ENCODE assay signal across 8 cellular contexts in the genomic region with DNA sequence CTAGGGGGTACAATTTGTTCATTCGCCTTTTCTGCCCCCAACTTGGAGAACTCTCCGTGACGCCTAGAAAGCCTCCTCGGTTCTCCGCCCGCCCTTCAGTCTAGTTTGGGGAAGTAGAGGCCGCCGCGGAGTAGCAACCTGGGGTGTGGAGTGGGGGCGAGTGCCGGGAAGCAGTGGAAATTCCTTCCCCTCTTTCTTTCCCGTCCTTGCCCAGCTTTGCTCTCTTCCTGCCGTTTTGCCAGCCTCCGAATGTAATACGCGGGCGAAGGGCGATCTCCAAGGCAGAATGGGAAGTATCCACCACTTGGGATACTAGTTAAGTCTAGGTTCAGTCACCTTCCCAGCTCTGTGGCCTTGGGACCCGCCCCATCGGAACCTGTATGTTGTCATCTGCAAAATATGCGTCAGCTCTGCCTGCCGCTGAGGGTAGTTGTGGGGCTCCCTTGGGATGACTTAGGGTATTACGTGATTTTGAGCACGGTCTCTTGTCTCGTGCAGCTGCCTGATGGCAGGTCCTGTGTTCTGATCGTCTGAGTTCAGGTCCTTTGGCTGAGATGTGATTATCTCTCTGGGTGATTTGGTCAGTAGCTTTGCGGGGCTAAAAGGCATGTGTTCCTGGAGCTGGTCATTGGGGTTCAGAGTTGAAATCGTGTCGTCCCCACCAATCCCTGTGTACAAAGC. TPM values are rescaled to one million over a fixed set of nuclear protein-coding genes. Genes with fewer than 3 reads are reported as not detected.
DNase-seq lines count a peak whose midpoint lies in the region; ATAC-seq and TF ChIP-seq lines count a peak whose summit lies in the region.

No MANE protein-coding gene starts in this region.

- H3K4me3 ChIP-seq in PC-3 (ENCODE audit: low read length) (peak overlapping the region; percentile 88), neural progenitor cell (peak overlapping the region; percentile 88)

- H3K27ac Mint-ChIP-seq in Calu3 (ENCODE audit: unreplicated experiment): peak overlapping the region; percentile 92
- H3K27ac Mint-ChIP-seq in activated T-cell treated with anti-CD3 and anti-CD28 coated beads, Interleukin-2, amount 50 U/mL, for 24 hours: peak overlapping the region; percentile 98
- H3K27ac Mint-ChIP-seq in neural progenitor cell: peak overlapping the region; percentile 93

- no peaks in the 10 kb centered on the region for H3K27me3 ChIP-seq in PC-3 (ENCODE audit: low read length)
- H3K27me3 ChIP-seq in neural progenitor cell: peaks cover 25% of the 10 kb centered on the region

- TF ChIP-seq CTCF in Calu3 (IDR thresholded peaks at IDR 0.05; ENCODE audit: unreplicated experiment) (no peak), PC-3 (conservative IDR thresholded peaks at IDR 0.05; ENCODE audit: low read depth, low read length) (no peak), neural progenitor cell (IDR thresholded peaks at IDR 0.05) (no peak)

- peaks cover 29% of the 10 kb centered on the region for H3K36me3 Mint-ChIP-seq in Calu3 (ENCODE audit: insufficient read depth, unreplicated experiment)
- peaks cover 14% of the 10 kb centered on the region for H3K36me3 Mint-ChIP-seq in activated T-cell treated with anti-CD3 and anti-CD28 coated beads, Interleukin-2, amount 50 U/mL, for 24 hours (ENCODE audit: low read depth)
- H3K36me3 Mint-ChIP-seq in neural progenitor cell: peaks cover 5% of the 10 kb centered on the region

- H3K27me3 Mint-ChIP-seq in Calu3 (ENCODE audit: unreplicated experiment) (no peaks in the 10 kb centered on the region), neural progenitor cell (ENCODE audit: insufficient read depth, low read depth) (peaks cover 15% of the 10 kb centered on the region)
- peaks cover 20% of the 10 kb centered on the region for H3K27me3 Mint-ChIP-seq in activated T-cell treated with anti-CD3 and anti-CD28 coated beads, Interleukin-2, amount 50 U/mL, for 24 hours

- H3K4me3 Mint-ChIP-seq in Calu3 (ENCODE audit: low read depth, unreplicated experiment) (peak overlapping the region; percentile 92), neural progenitor cell (peak overlapping the region; percentile 91)
- peak overlapping the region; percentile 93 for H3K4me3 Mint-ChIP-seq in activated T-cell treated with anti-CD3 and anti-CD28 coated beads, Interleukin-2, amount 50 U/mL, for 24 hours

- H3K9me3 Mint-ChIP-seq in Calu3 (ENCODE audit: low read depth, unreplicated experiment) (no peaks in the 10 kb centered on the region), neural progenitor cell (peaks cover 4% of the 10 kb centered on the region)
- H3K9me3 Mint-ChIP-seq in activated T-cell treated with anti-CD3 and anti-CD28 coated beads, Interleukin-2, amount 50 U/mL, for 24 hours: peaks cover 4% of the 10 kb centered on the region

- H3K4me1 ChIP-seq in PC-3 (ENCODE audit: insufficient read depth, low read length) (peaks cover 25% of the 10 kb centered on the region), neural progenitor cell (peaks cover 24% of the 10 kb centered on the region)

- no peaks in the 10 kb centered on the region for H3F3A ChIP-seq in PC-3 (ENCODE audit: low read length, unreplicated experiment)
- H3F3A ChIP-seq in neural progenitor cell (ENCODE audit: low read depth): peaks cover 5% of the 10 kb centered on the region

- H3K9me3 ChIP-seq in PC-3 (ENCODE audit: low read length) (no peaks in the 10 kb centered on the region), neural progenitor cell (ENCODE audit: low read depth) (no peaks in the 10 kb centered on the region)

- no peaks in the 10 kb centered on the region for H3K36me3 ChIP-seq in PC-3 (ENCODE audit: low read depth, low read length)
- no peaks in the 10 kb centered on the region for H3K36me3 ChIP-seq in neural progenitor cell

- no peaks in the 10 kb centered on the region for H3K9me2 ChIP-seq in PC-3 (replicated peaks; ENCODE audit: low read length)

- POLR2A ChIA-PET in PC-3 (lab: Charles Lee; ENCODE audit: unreplicated experiment): interaction anchor here (0.7 kb wide), 1 partner anchor 204 kb away, joined by 3 read pairs; no protein-coding TSS in a partner anchor

- intact Hi-C loops in Calu3 (cut with micrococcal nuclease; ENCODE audit: unreplicated experiment): no loop called here
- intact Hi-C loops in PC-3 (cut with micrococcal nuclease): loop anchor here (1.0 to 2.0 kb wide), 2 partner anchors 37 to 75 kb away; no protein-coding TSS in a partner anchor

- BruUV-seq in Calu3 (replicated peaks; lab: Mats Ljungman, UMichigan): TSS peak; percentile 75
- BruUV-seq in PC-3 (replicated peaks; lab: Mats Ljungman, UMichigan): TSS peak; percentile 94

- H4K20me1 ChIP-seq in PC-3 (ENCODE audit: low read length) (no peaks in the 10 kb centered on the region), neural progenitor cell (ENCODE audit: low read depth) (no peaks in the 10 kb centered on the region)

- H3K4me2 ChIP-seq in PC-3 (ENCODE audit: low read length) (peak overlapping the region; percentile 83), neural progenitor cell (peak overlapping the region; percentile 99)

- peak overlapping the region; percentile 6; the same call in 1 of the 2 replicates for H3K27ac ChIP-seq in PC-3 (ENCODE audit: low read length)
- H3K27ac ChIP-seq in neural progenitor cell: no peak overlapping the region
- H3K27ac ChIP-seq in substantia nigra (ENCODE audit: low read depth, low read length, poor library complexity, severe bottlenecking): peak overlapping the region; percentile 49

- CTCF ChIA-PET in Calu3 (lab: Charles Lee) (interaction anchor here (0.6 to 1.2 kb wide), 5 partner anchors 24 to 1307 kb away, joined by 3 to 5 read pairs (median 3); partner anchors contain the start of gene PPIP5K2), PC-3 (lab: Charles Lee) (interaction anchor here (0.6 to 2.2 kb wide), 3 partner anchors 25 to 74 kb away, joined by 3 to 24 read pairs (median 6); no protein-coding TSS in a partner anchor)

- H3K9ac ChIP-seq in PC-3 (ENCODE audit: low read length) (peak overlapping the region; percentile 82), neural progenitor cell (peak overlapping the region; percentile 60)

- H3K79me2 ChIP-seq in PC-3 (ENCODE audit: low read length) (peaks cover 47% of the 10 kb centered on the region), neural progenitor cell (ENCODE audit: low read depth) (peaks cover 35% of the 10 kb centered on the region)

- H2AFZ ChIP-seq in PC-3 (ENCODE audit: low read length) (peak overlapping the region; percentile 93), neural progenitor cell (replicated peaks) (peak overlapping the region; percentile 96)

- H3K4me1 Mint-ChIP-seq in Calu3 (ENCODE audit: low read depth, unreplicated experiment) (peaks cover 29% of the 10 kb centered on the region), neural progenitor cell (peaks cover 74% of the 10 kb centered on the region)
- H3K4me1 Mint-ChIP-seq in activated T-cell treated with anti-CD3 and anti-CD28 coated beads, Interleukin-2, amount 50 U/mL, for 24 hours (ENCODE audit: low read depth): peaks cover 65% of the 10 kb centered on the region

- DNase-seq in Calu3 (peak; percentile 71), HT-29 (ENCODE audit: low spot score) (peak; percentile 82), PC-3 (peak; percentile 88), fibroblast of peridontal ligament (ENCODE audit: extremely low read depth) (peak; percentile 66), neural progenitor cell (ENCODE audit: low spot score) (peak; percentile 65), substantia nigra (lab: John Stamatoyannopoulos, UW) (peak in 16 of 49 donors; percentile 9 to 60 (median 19))
- DNase-seq in activated T-cell treated with anti-CD3 and anti-CD28 coated beads, Interleukin-2, amount 50 U/mL, for 24 hours: peak; percentile 79

- ATAC-seq in GM21367 (IDR thresholded peaks at IDR 0.05; ENCODE audit: unreplicated experiment): peak; percentile 77
- ATAC-seq in PC-3: peak; percentile 70

RNA-seq across cellular contexts. Expression of gene PAM, which starts 0.7 kb away (rescaled TPM):
- 88.8 and 142 TPM in 2 replicates for total RNA-seq in Calu3 (2022)
- 108 and 119 TPM in 2 replicates for total RNA-seq in HT-29 (2014; rRNA removed; shearing (Covaris generic))
- 90.0 and 153 TPM in 2 replicates for total RNA-seq in PC-3 (2014; rRNA removed)
- total RNA-seq in neural progenitor cell (ENCODE audit: low replicate concordance): 157 and 246 TPM in 2 replicates
